In the genomic region with DNA sequence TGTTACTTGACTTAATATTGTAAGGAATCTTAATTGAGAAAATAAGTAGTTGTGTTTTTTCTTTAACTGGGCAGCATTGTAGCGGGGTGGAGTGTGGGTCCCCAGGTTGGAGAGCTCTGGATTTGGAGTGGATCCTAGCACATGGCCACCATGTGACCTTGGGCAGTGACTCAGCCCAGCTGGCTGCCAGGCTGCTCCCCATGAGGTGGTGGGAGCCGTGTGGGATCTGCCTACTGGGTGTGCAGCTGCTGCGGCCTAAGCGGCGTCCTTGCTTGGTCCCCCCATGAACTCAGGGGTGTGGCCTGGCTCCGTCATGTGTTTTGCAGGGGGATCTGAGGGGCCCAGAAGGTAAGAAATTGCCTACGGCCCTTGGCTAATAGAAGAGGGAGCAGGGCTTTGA, we compare ENCODE assay signal across 14 cellular contexts.
DNase-seq lines count a peak whose midpoint lies in the region; ATAC-seq and TF ChIP-seq lines count a peak whose summit lies in the region.
"Had no signal": no experiment of that assay in that cellular context is flagged by ENCODE, and none has a peak within 500 bp of the region (broad histone marks: within the 10 kb centered on the region; RNA-seq: fewer than 3 reads in every experiment).

No MANE protein-coding gene starts in this region.

- DNase-seq in GM04504 (ENCODE audit: low read depth), result peak; percentile 58
- peak; percentile 38 for DNase-seq in SK-MEL-5 (ENCODE audit: low read depth, low spot score)
- DNase-seq in fibroblast of pulmonary artery (ENCODE audit: low read depth), result peak; percentile 64
- peak; percentile 70 to 82 for DNase-seq in psoas muscle
- no peak for DNase-seq in NCI-H748 (lab: John Stamatoyannopoulos, UW; ENCODE audit: unreplicated experiment)
- DNase-seq in NCI-H1048 (lab: John Stamatoyannopoulos, UW), result no peak
- no peak for DNase-seq in activated CD4-positive, alpha-beta T cell treated with anti-CD3 and anti-CD28 coated beads, Interleukin-2, amount 10 ng/mL, durations not matched to agents 24 days and 14 days
- DNase-seq: colonic mucosa; natural killer cell; NCI-H2029; stimulated activated CD4-positive, alpha-beta T cell treated with anti-CD3 and anti-CD28 coated beads, Interleukin-1b, Interleukin-23, amount 100 ng/mL, for 48 hours had no signal

- H3K27ac Mint-ChIP-seq in activated CD4-positive, alpha-beta T cell treated with anti-CD3 and anti-CD28 coated beads, Interleukin-2, amount 10 ng/mL, durations not matched to agents 24 days and 14 days, result no peak overlapping the region
- H3K27ac Mint-ChIP-seq: activated T-helper 2 cell treated with anti-CD3 and anti-CD28 coated beads, Interferon-gamma antibody, Interleukin-2, Interleukin-4, amounts not matched to agents 10 μg/mL and 5 μg/mL and 100 μg/mL, durations not matched to agents 14 hours and 24 hours and 36 hours; natural killer cell; stimulated activated naive CD8-positive, alpha-beta T cell treated with anti-CD3 and anti-CD28 coated beads, Interleukin-15, Interleukin-2, amounts not matched to agents 100 ng/mL and 50 ng/mL, for 24 hours had no signal

- H3K4me3 ChIP-seq in fibroblast of pulmonary artery (replicated peaks; ENCODE audit: low read depth, low read length) (no peak overlapping the region), psoas muscle (no peak overlapping the region)
- H3K4me3 ChIP-seq: colonic mucosa had no signal

- WGBS in psoas muscle, 3 donors, result 45 to 74% (median 52%) methylated on average over 7 of the region's 7 CpGs

- no peak overlapping the region for H3K4me3 Mint-ChIP-seq in activated CD4-positive, alpha-beta T cell treated with anti-CD3 and anti-CD28 coated beads, Interleukin-2, amount 10 ng/mL, durations not matched to agents 24 days and 14 days
- H3K4me3 Mint-ChIP-seq: natural killer cell; stimulated activated naive CD8-positive, alpha-beta T cell treated with anti-CD3 and anti-CD28 coated beads, Interleukin-15, Interleukin-2, amounts not matched to agents 100 ng/mL and 50 ng/mL, for 24 hours had no signal

- H3K27ac ChIP-seq in psoas muscle, result no peak overlapping the region
- H3K27ac ChIP-seq: colonic mucosa had no signal

- peak; percentile 67 to 79 (median 70) for ATAC-seq in psoas muscle
- ATAC-seq in GM18519 (IDR thresholded peaks at IDR 0.05; ENCODE audit: low FRiP score, unreplicated experiment), result no peak
- ATAC-seq: natural killer cell had no signal

- H3K4me1 ChIP-seq in psoas muscle, result peaks cover 16% of the 10 kb centered on the region
- H3K4me1 ChIP-seq: colonic mucosa had no signal

- TF ChIP-seq CTCF in fibroblast of pulmonary artery (IDR thresholded peaks at IDR 0.05; ENCODE audit: low read length, missing control alignments), result no peak
- TF ChIP-seq CTCF in psoas muscle (IDR thresholded peaks at IDR 0.05), result no peak

- peaks cover 10% of the 10 kb centered on the region for H3K4me1 Mint-ChIP-seq in activated CD4-positive, alpha-beta T cell treated with anti-CD3 and anti-CD28 coated beads, Interleukin-2, amount 10 ng/mL, durations not matched to agents 24 days and 14 days

- no peaks in the 10 kb centered on the region for H3K9me3 ChIP-seq in psoas muscle
- H3K9me3 ChIP-seq: colonic mucosa had no signal

- intact Hi-C loops in psoas muscle (cut with DNase I), result loop anchor here (5.0 kb wide), 3 partner anchors 145 to 295 kb away; a partner anchor contains a TSS
- intact Hi-C loops in activated CD4-positive, alpha-beta T cell treated with anti-CD3 and anti-CD28 coated beads, Interleukin-2, amount 10 ng/mL, durations not matched to agents 24 days and 14 days (cut with micrococcal nuclease), result no loop called here

- H3K9me3 Mint-ChIP-seq in activated CD4-positive, alpha-beta T cell treated with anti-CD3 and anti-CD28 coated beads, Interleukin-2, amount 10 ng/mL, durations not matched to agents 24 days and 14 days, result no peaks in the 10 kb centered on the region
- H3K9me3 Mint-ChIP-seq: activated T-helper 2 cell treated with anti-CD3 and anti-CD28 coated beads, Interferon-gamma antibody, Interleukin-2, Interleukin-4, amounts not matched to agents 10 μg/mL and 5 μg/mL and 100 μg/mL, durations not matched to agents 14 hours and 24 hours and 36 hours; natural killer cell; stimulated activated naive CD8-positive, alpha-beta T cell treated with anti-CD3 and anti-CD28 coated beads, Interleukin-15, Interleukin-2, amounts not matched to agents 100 ng/mL and 50 ng/mL, for 24 hours had no signal

- in situ Hi-C loops in SK-MEL-5 (cut with HindIII; ENCODE audit: low pct_unique_long_range_greater_than_20kb, low sequenced_read_pairs), result no loop called here

- H3K27me3 ChIP-seq in psoas muscle (ENCODE audit: insufficient read depth in 3 of 3, low read length in 2 of 3), result no peaks in the 10 kb centered on the region
- H3K27me3 ChIP-seq: colonic mucosa had no signal

- H3K27me3 Mint-ChIP-seq in activated CD4-positive, alpha-beta T cell treated with anti-CD3 and anti-CD28 coated beads, Interleukin-2, amount 10 ng/mL, durations not matched to agents 24 days and 14 days, result no peaks in the 10 kb centered on the region
- H3K27me3 Mint-ChIP-seq: stimulated activated naive CD8-positive, alpha-beta T cell treated with anti-CD3 and anti-CD28 coated beads, Interleukin-15, Interleukin-2, amounts not matched to agents 100 ng/mL and 50 ng/mL, for 24 hours had no signal

- peaks cover 8% of the 10 kb centered on the region for H3K36me3 Mint-ChIP-seq in activated CD4-positive, alpha-beta T cell treated with anti-CD3 and anti-CD28 coated beads, Interleukin-2, amount 10 ng/mL, durations not matched to agents 24 days and 14 days (ENCODE audit: low read depth)
- H3K36me3 Mint-ChIP-seq: natural killer cell had no signal

- H3K36me3 ChIP-seq in psoas muscle (ENCODE audit: insufficient read depth in 1 of 2, low read depth in 1 of 2), result peaks cover 0 to 12% of the 10 kb centered on the region in 2 donors
- H3K36me3 ChIP-seq: colonic mucosa had no signal

Comparison
In these comparisons a context has a peak if more than half of its experiments do, and no peak if none do; other contexts are left out.
1. DNase-seq: peak in GM04504 (single experiment), SK-MEL-5 (single experiment), fibroblast of pulmonary artery (single experiment) and psoas muscle (2 of 2); none in NCI-H748 (single experiment), NCI-H1048 (single experiment) and activated CD4-positive, alpha-beta T cell treated with anti-CD3 and anti-CD28 coated beads, Interleukin-2, amount 10 ng/mL, durations not matched to agents 24 days and 14 days (single experiment).